8 cellular contexts compared by ENCODE assay signal in genomic region chr4:155758500-155759371, GRCh38. TPM values are rescaled to one million over a fixed set of nuclear protein-coding genes. Genes with fewer than 3 reads are reported as not detected.
DNase-seq lines count a peak whose midpoint lies in the region; ATAC-seq, FAIRE-seq and TF ChIP-seq lines count a peak whose summit lies in the region.

Gene GUCY1B1 (plus strand): TSS chr4:155759021. CDS start chr4:155759141, 120 bp downstream.

- ATAC-seq in GM19463 (IDR thresholded peaks at IDR 0.05; ENCODE audit: unreplicated experiment) (peak; percentile 91), right cardiac atrium (peak; percentile 99)

- H3K36me3 ChIP-seq in astrocyte (ENCODE audit: insufficient read depth, low read length) (no peaks in the 10 kb centered on the region), prostate gland (no peaks in the 10 kb centered on the region), urinary bladder (ENCODE audit: insufficient read depth) (no peaks in the 10 kb centered on the region)

- H3K27me3 ChIP-seq in astrocyte (ENCODE audit: insufficient read depth, low read length) (no peaks in the 10 kb centered on the region), right cardiac atrium (ENCODE audit: control insufficient read depth, insufficient read depth) (no peaks in the 10 kb centered on the region), prostate gland (replicated peaks; ENCODE audit: insufficient read depth) (no peaks in the 10 kb centered on the region)

- intact Hi-C loops in right cardiac atrium (cut with DNase I) = no loop called here
- intact Hi-C loops in prostate gland (cut with DNase I) = no loop called here

- no peak for FAIRE-seq in astrocyte (lab: Jason Lieb, UNC)

- no peaks in the 10 kb centered on the region for H3K36me3 Mint-ChIP-seq in T-helper 2 cell treated with Interferon-gamma antibody and Interleukin-4, amounts not matched to agents 5 μg/mL and 100 μg/mL, for 36 hours (ENCODE audit: low read depth)
- no peaks in the 10 kb centered on the region for H3K36me3 Mint-ChIP-seq in astrocyte (ENCODE audit: low read depth, unreplicated experiment)

- peak within 1 kb of the TSS; percentile 61 for H3K4me3 ChIP-seq in astrocyte (ENCODE audit: insufficient read depth, low read depth, low read length)
- peak within 1 kb of the TSS; percentile 60 for H3K4me3 ChIP-seq in right cardiac atrium (ENCODE audit: low read length)
- H3K4me3 ChIP-seq in prostate gland = peak within 1 kb of the TSS; percentile 61 to 63
- H3K4me3 ChIP-seq in urinary bladder (ENCODE audit: low read depth, low read length) = peak within 1 kb of the TSS; percentile 49

- peaks cover 29% of the 10 kb centered on the region for H3K27me3 Mint-ChIP-seq in T-helper 2 cell treated with Interferon-gamma antibody and Interleukin-4, amounts not matched to agents 5 μg/mL and 100 μg/mL, for 36 hours (ENCODE audit: low read depth)
- H3K27me3 Mint-ChIP-seq in astrocyte (ENCODE audit: low read depth, unreplicated experiment) = no peaks in the 10 kb centered on the region

- H3K9me3 ChIP-seq in astrocyte (ENCODE audit: insufficient read depth, low read depth, low read length) = no peaks in the 10 kb centered on the region
- no peaks in the 10 kb centered on the region for H3K9me3 ChIP-seq in right cardiac atrium (ENCODE audit: control insufficient read depth, low read length)
- no peaks in the 10 kb centered on the region for H3K9me3 ChIP-seq in prostate gland

- H3K4me3 Mint-ChIP-seq in T-helper 2 cell treated with Interferon-gamma antibody and Interleukin-4, amounts not matched to agents 5 μg/mL and 100 μg/mL, for 36 hours = peak within 1 kb of the TSS; percentile 32
- H3K4me3 Mint-ChIP-seq in astrocyte (ENCODE audit: unreplicated experiment) = peak within 1 kb of the TSS; percentile 79

- no peak within 1 kb of the TSS for H3K27ac Mint-ChIP-seq in T-helper 2 cell treated with Interferon-gamma antibody and Interleukin-4, amounts not matched to agents 5 μg/mL and 100 μg/mL, for 36 hours
- H3K27ac Mint-ChIP-seq in astrocyte (ENCODE audit: unreplicated experiment) = no peak within 1 kb of the TSS

- peak within 1 kb of the TSS; percentile 95 for H3K4me2 ChIP-seq in astrocyte (ENCODE audit: low read length)

- 6% methylated on average over 51 of the region's 51 CpGs for WGBS in right cardiac atrium
- 11% methylated on average over 31 of the region's 51 CpGs for WGBS in prostate gland
- 8% methylated on average over 51 of the region's 51 CpGs for WGBS in urinary bladder

- peaks cover 3% of the 10 kb centered on the region for H3K4me1 Mint-ChIP-seq in T-helper 2 cell treated with Interferon-gamma antibody and Interleukin-4, amounts not matched to agents 5 μg/mL and 100 μg/mL, for 36 hours (ENCODE audit: low read depth)
- H3K4me1 Mint-ChIP-seq in astrocyte (ENCODE audit: low read depth, unreplicated experiment) = no peaks in the 10 kb centered on the region

- peak within 1 kb of the TSS; percentile 75 for H3K9ac ChIP-seq in astrocyte (ENCODE audit: low read length)

- peak; percentile 24 for TF ChIP-seq POLR2A in prostate gland (IDR thresholded peaks at IDR 0.05)

- H3K79me2 ChIP-seq in astrocyte (ENCODE audit: insufficient read depth, low read length) = no peaks in the 10 kb centered on the region

- H3K4me1 ChIP-seq in astrocyte (ENCODE audit: insufficient read depth, low read length) = no peaks in the 10 kb centered on the region
- H3K4me1 ChIP-seq in right cardiac atrium (ENCODE audit: control insufficient read depth, insufficient read depth, low read length) = no peaks in the 10 kb centered on the region
- no peaks in the 10 kb centered on the region for H3K4me1 ChIP-seq in prostate gland (replicated peaks)
- no peaks in the 10 kb centered on the region for H3K4me1 ChIP-seq in urinary bladder (ENCODE audit: insufficient read depth)

- H3K27ac ChIP-seq in astrocyte (ENCODE audit: low read depth, low read length) (peak within 1 kb of the TSS; percentile 21), right cardiac atrium (ENCODE audit: low read length) (peak within 1 kb of the TSS; percentile 3), prostate gland (peak within 1 kb of the TSS; percentile 79 to 85), urinary bladder (ENCODE audit: low read depth) (peak within 1 kb of the TSS; percentile 14)

- DNase-seq in COLO668 (lab: John Stamatoyannopoulos, UW; ENCODE audit: unreplicated experiment) (peak; percentile 6), HK-2 (ENCODE audit: unreplicated experiment) (peak; percentile 96), astrocyte (ENCODE audit: low read depth) (peak; percentile 93), right cardiac atrium (peak; percentile 95 to 98 (median 98)), prostate gland (ENCODE audit: low spot score) (peak; percentile 92)
- peak; percentile 61 for DNase-seq in T-helper 2 cell treated with Interferon-gamma antibody and Interleukin-4, amounts not matched to agents 5 μg/mL and 100 μg/mL, for 36 hours (ENCODE audit: low spot score)

- no peaks in the 10 kb centered on the region for H4K20me1 ChIP-seq in astrocyte (ENCODE audit: insufficient read depth, low read length)

- TF ChIP-seq CTCF in astrocyte (IDR thresholded peaks at IDR 0.05; ENCODE audit: insufficient read depth, low read depth, low read length) (no peak), prostate gland (IDR thresholded peaks at IDR 0.05) (peak in 3 of 4 experiments; percentile 27 to 58 (median 50))

- no peaks in the 10 kb centered on the region for H3K9me3 Mint-ChIP-seq in T-helper 2 cell treated with Interferon-gamma antibody and Interleukin-4, amounts not matched to agents 5 μg/mL and 100 μg/mL, for 36 hours
- no peaks in the 10 kb centered on the region for H3K9me3 Mint-ChIP-seq in astrocyte (ENCODE audit: unreplicated experiment)

- H2AFZ ChIP-seq in astrocyte (ENCODE audit: low read depth, low read length) = peak within 1 kb of the TSS; percentile 94

RNA-seq across cellular contexts. Expression of gene GUCY1B1, which starts in this region (rescaled TPM):
- 1.5 and 2.5 TPM in 2 replicates for total RNA-seq in astrocyte
- total RNA-seq in right cardiac atrium = 10 to 100 TPM in 1 of 4 donors, 1 to 10 TPM in 3; 8.0 to 12.9 (median 9.3) TPM
- polyA plus RNA-seq in right cardiac atrium = 7.5 TPM
- total RNA-seq in prostate gland = 10 to 100 TPM in 1 of 2 donors, 1 to 10 TPM in 1; 5.6 to 12.6 TPM
- 34.5 TPM for total RNA-seq in urinary bladder
- 8.0 TPM for polyA plus RNA-seq in urinary bladder

Comparison
In these comparisons a context has a peak if more than half of its experiments do, and no peak if none do; other contexts are left out.
1. Peak in every context shown above with its lines: DNase-seq, ATAC-seq, H3K4me3 ChIP-seq and H3K27ac ChIP-seq.
2. DNase-seq: peak in every context shown above with its lines; median percentile 98 in right cardiac atrium; 96 in HK-2; 93 in astrocyte; 92 in prostate gland; 61 in T-helper 2 cell treated with Interferon-gamma antibody and Interleukin-4, amounts not matched to agents 5 μg/mL and 100 μg/mL, for 36 hours; 6 in COLO668.
3. H3K27ac ChIP-seq: peak in every context shown above with its lines; median percentile 82 in prostate gland; 21 in astrocyte; 14 in urinary bladder; 3 in right cardiac atrium.